ENCODE assay signal across 3 cellular contexts in the genomic region with DNA sequence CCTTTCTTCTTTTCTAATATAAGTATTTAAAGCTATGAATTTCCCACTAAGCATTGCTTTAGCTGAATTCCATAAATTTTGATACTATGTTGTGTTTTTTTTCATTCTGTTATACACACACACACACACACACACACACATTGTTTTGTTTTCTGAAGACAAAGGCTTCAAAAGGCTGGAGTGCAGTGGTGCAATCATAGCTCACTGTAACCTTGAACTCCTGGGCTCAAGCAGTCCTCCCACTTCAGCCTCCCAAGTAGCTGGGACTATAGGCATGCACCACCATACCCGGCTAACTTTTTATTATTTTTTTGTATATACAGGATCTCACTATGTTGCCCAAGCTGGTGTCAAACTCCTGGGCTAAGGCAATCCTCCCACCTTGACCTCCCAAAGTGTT. TPM values are rescaled to one million over a fixed set of nuclear protein-coding genes. Genes with fewer than 3 reads are reported as not detected.
"Had no signal": no experiment of that assay in that cellular context is flagged by ENCODE, and none has a peak within 500 bp of the region (broad histone marks: within the 10 kb centered on the region; RNA-seq: fewer than 3 reads in every experiment).

No MANE protein-coding gene starts in this region.

RNA-seq across cellular contexts. Expression of a gene that starts 26.1 kb away (rescaled TPM):
- total RNA-seq: H1, HT-29 had no signal
- polyA plus RNA-seq: IgD-negative memory B cell had no signal
